In genomic region chr2:68121873-68122679, GRCh38 we compare ENCODE assay signal across 8 cellular contexts. TPM values are rescaled to one million over a fixed set of nuclear protein-coding genes. Genes with fewer than 3 reads are reported as not detected.
A peak's percentile ranks its signal among the peaks of the same experiment; 100 is the strongest.
DNase-seq lines count a peak whose midpoint lies in the region; ATAC-seq, FAIRE-seq and TF ChIP-seq lines count a peak whose summit lies in the region.

No MANE protein-coding gene starts in this region.

- no peak overlapping the region for H3K27ac Mint-ChIP-seq in activated CD4-positive, alpha-beta T cell treated with anti-CD3 and anti-CD28 coated beads for 36 hours

- no peaks in the 10 kb centered on the region for H3K27me3 ChIP-seq in ACC112 (ENCODE audit: insufficient read depth, low read length)
- H3K27me3 ChIP-seq in left lung: no peaks in the 10 kb centered on the region

- peak; percentile 13 for DNase-seq in GM12892 (ENCODE audit: insufficient read length)
- peak; percentile 68 for DNase-seq in NCI-H2171 treated with DMSO at 0.1 percent for 48 hours (lab: John Stamatoyannopoulos, UW)
- peak; percentile 87 for DNase-seq in activated CD4-positive, alpha-beta T cell treated with anti-CD3 and anti-CD28 coated beads for 36 hours
- DNase-seq in choroid plexus epithelial cell (ENCODE audit: low read depth): peak; percentile 92
- peak; percentile 84 to 94 for DNase-seq in left lung
- DNase-seq in stimulated activated CD4-positive, alpha-beta T cell treated with anti-CD3 and anti-CD28 coated beads, Interleukin-4, amount 100 ng/mL, for 4 hours: peak; percentile 65 to 76

- H3K79me2 ChIP-seq in ACC112 (ENCODE audit: control insufficient read depth, insufficient read depth, low read length, unreplicated experiment): no peaks in the 10 kb centered on the region

- no peak for TF ChIP-seq POLR2A in GM12892 (IDR thresholded peaks at IDR 0.05; ENCODE audit: low read depth, low read length)

- TF ChIP-seq CTCF in choroid plexus epithelial cell (conservative IDR thresholded peaks at IDR 0.05; ENCODE audit: low read depth, low read length) (peak; percentile 100), left lung (IDR thresholded peaks at IDR 0.05) (peak; percentile 93 to 97)

- no peak overlapping the region for H3K4me3 Mint-ChIP-seq in activated CD4-positive, alpha-beta T cell treated with anti-CD3 and anti-CD28 coated beads for 36 hours

- H3K36me3 Mint-ChIP-seq in activated CD4-positive, alpha-beta T cell treated with anti-CD3 and anti-CD28 coated beads for 36 hours (ENCODE audit: low read depth): no peaks in the 10 kb centered on the region

- H3K27ac ChIP-seq in ACC112 (ENCODE audit: low read depth, low read length) (no peak overlapping the region), left lung (no peak overlapping the region)

- H3K4me3 ChIP-seq in ACC112 (ENCODE audit: low read depth, low read length) (peak overlapping the region; percentile 13; the same call in 1 of the 2 replicates), choroid plexus epithelial cell (ENCODE audit: low read depth, low read length) (no peak overlapping the region), left lung (no peak overlapping the region)

- no peaks in the 10 kb centered on the region for H3K27me3 Mint-ChIP-seq in activated CD4-positive, alpha-beta T cell treated with anti-CD3 and anti-CD28 coated beads for 36 hours

- H3K4me1 ChIP-seq in ACC112 (ENCODE audit: control insufficient read depth, insufficient read depth, low read length, unreplicated experiment) (peaks cover 7% of the 10 kb centered on the region), left lung (peaks cover 0 to 14% of the 10 kb centered on the region in 2 donors)

- FAIRE-seq in GM12892 (lab: Jason Lieb, UNC): peak; percentile 79

- CTCF ChIA-PET in activated CD4-positive, alpha-beta T cell treated with anti-CD3 and anti-CD28 coated beads for 36 hours (lab: Charles Lee): interaction anchor here (0.6 to 5.1 kb wide), 37 partner anchors 10 to 438 kb away, joined by 3 to 72 read pairs (median 4); no protein-coding TSS in a partner anchor

- H3K36me3 ChIP-seq in ACC112 (ENCODE audit: insufficient read depth, low read length): no peaks in the 10 kb centered on the region
- H3K36me3 ChIP-seq in left lung: no peaks in the 10 kb centered on the region

- peak overlapping the region; percentile 7 for H2AFZ ChIP-seq in ACC112 (ENCODE audit: low read length, unreplicated experiment)

- intact Hi-C loops in activated CD4-positive, alpha-beta T cell treated with anti-CD3 and anti-CD28 coated beads for 36 hours (cut with DNase I, micrococcal nuclease): loop anchor here (1.0 to 5.0 kb wide), 6 partner anchors 63 to 320 kb away; no protein-coding TSS in a partner anchor
- intact Hi-C loops in left lung (cut with DNase I): loop anchor here in 1 of 2 donors (5.0 kb wide), 1 partner anchor 160 kb away; no protein-coding TSS in a partner anchor

- no peak for ATAC-seq in activated CD4-positive, alpha-beta T cell treated with anti-CD3 and anti-CD28 coated beads for 36 hours
- ATAC-seq in left lung (peak; percentile 98), HG03039 (IDR thresholded peaks at IDR 0.05; ENCODE audit: unreplicated experiment) (no peak)

- no peaks in the 10 kb centered on the region for H3K9me3 Mint-ChIP-seq in activated CD4-positive, alpha-beta T cell treated with anti-CD3 and anti-CD28 coated beads for 36 hours (ENCODE audit: low read depth)

- no peaks in the 10 kb centered on the region for H3K9me3 ChIP-seq in left lung

- POLR2A ChIA-PET in activated CD4-positive, alpha-beta T cell treated with anti-CD3 and anti-CD28 coated beads for 36 hours (lab: Charles Lee): interaction anchor here (0.7 kb wide), 1 partner anchor 170 kb away, joined by 3 read pairs; no protein-coding TSS in a partner anchor

- H3K4me1 Mint-ChIP-seq in activated CD4-positive, alpha-beta T cell treated with anti-CD3 and anti-CD28 coated beads for 36 hours: peaks cover 2% of the 10 kb centered on the region

RNA-seq across cellular contexts. Expression of gene PNO1, which starts 35.6 kb away (rescaled TPM):
- 19.8 TPM for polyA plus RNA-seq in GM12892 (2012; ENCODE audit: missing spikeins)
- 10 to 100 TPM; 15.7 to 20.5 TPM for total RNA-seq in activated CD4-positive, alpha-beta T cell treated with anti-CD3 and anti-CD28 coated beads for 36 hours
- total RNA-seq in left lung: 10 to 100 TPM in 1 of 2 donors, 1 to 10 TPM in 1; 9.4 to 13.9 TPM

RNA-seq across cellular contexts. Expression of gene C1D, which starts 59.3 kb away (rescaled TPM):
- 39.4 TPM for polyA plus RNA-seq in GM12892 (2012; ENCODE audit: missing spikeins)
- 10 to 100 TPM; 11.3 to 21.4 TPM for total RNA-seq in activated CD4-positive, alpha-beta T cell treated with anti-CD3 and anti-CD28 coated beads for 36 hours
- 10 to 100 TPM; 21.0 to 21.2 TPM for total RNA-seq in left lung

Comparison
In these comparisons a context has a peak if more than half of its experiments do, and no peak if none do; other contexts are left out.
1. DNase-seq: peak in every context shown above with its lines; median percentile 92 in choroid plexus epithelial cell; 89 in left lung; 87 in activated CD4-positive, alpha-beta T cell treated with anti-CD3 and anti-CD28 coated beads for 36 hours; 70 in stimulated activated CD4-positive, alpha-beta T cell treated with anti-CD3 and anti-CD28 coated beads, Interleukin-4, amount 100 ng/mL, for 4 hours; 68 in NCI-H2171 treated with DMSO at 0.1 percent for 48 hours; 13 in GM12892.